10 cellular contexts compared by ENCODE assay signal in genomic region chr1:207024202-207025143, GRCh38. TPM values are rescaled to one million over a fixed set of nuclear protein-coding genes. Genes with fewer than 3 reads are reported as not detected.
DNase-seq lines count a peak whose midpoint lies in the region; ATAC-seq and TF ChIP-seq lines count a peak whose summit lies in the region.
"Had no signal": no experiment of that assay in that cellular context is flagged by ENCODE, and none has a peak within 500 bp of the region (broad histone marks: within the 10 kb centered on the region; RNA-seq: fewer than 3 reads in every experiment).

No MANE protein-coding gene starts in this region.

- 75% methylated on average over 13 of the region's 18 CpGs for WGBS in mesenchymal stem cell
- 51 to 52% methylated on average over 18 of the region's 18 CpGs for WGBS in aorta, 2 donors

- TF ChIP-seq CTCF in coronary artery (IDR thresholded peaks at IDR 0.05), result no peak

- peak overlapping the region; percentile 1 to 70 for H3K18ac ChIP-seq in mesenchymal stem cell (ENCODE audit: low read depth in 1 of 2, low read length in 2 of 2)

- H3K9me3 ChIP-seq in mesenchymal stem cell (ENCODE audit: control insufficient read depth, low read length), result no peaks in the 10 kb centered on the region
- no peaks in the 10 kb centered on the region for H3K9me3 ChIP-seq in aorta (ENCODE audit: control insufficient read depth, low read length)
- no peaks in the 10 kb centered on the region for H3K9me3 ChIP-seq in effector memory CD4-positive, alpha-beta T cell (ENCODE audit: control insufficient read depth, low read length)

- no peak overlapping the region for H3K23ac ChIP-seq in mesenchymal stem cell (ENCODE audit: low read length in 2 of 2)

- H3K9me3 Mint-ChIP-seq in activated T-cell treated with anti-CD3 and anti-CD28 coated beads, Interleukin-2, amount 50 U/mL, for 72 hours, result no peaks in the 10 kb centered on the region

- H3K36me3 Mint-ChIP-seq in activated T-cell treated with anti-CD3 and anti-CD28 coated beads, Interleukin-2, amount 50 U/mL, for 72 hours (ENCODE audit: insufficient read depth in 2 of 2), result no peaks in the 10 kb centered on the region

- no peak overlapping the region for H3K27ac Mint-ChIP-seq in activated T-cell treated with anti-CD3 and anti-CD28 coated beads, Interleukin-2, amount 50 U/mL, for 72 hours

- peaks cover 13% of the 10 kb centered on the region for H3K27me3 Mint-ChIP-seq in activated T-cell treated with anti-CD3 and anti-CD28 coated beads, Interleukin-2, amount 50 U/mL, for 72 hours (ENCODE audit: low read depth)

- intact Hi-C loops in aorta (cut with DNase I), result no loop called here

- peak overlapping the region; percentile 5 for H3K4me3 ChIP-seq in coronary artery
- H3K4me3 ChIP-seq in mesenchymal stem cell (ENCODE audit: insufficient read depth in 1 of 2, low read depth in 1 of 2, low read length in 2 of 2), result no peak overlapping the region
- no peak overlapping the region for H3K4me3 ChIP-seq in aorta (ENCODE audit: low read length in 2 of 2)
- no peak overlapping the region for H3K4me3 ChIP-seq in effector memory CD4-positive, alpha-beta T cell (ENCODE audit: insufficient read depth, low read depth, low read length, poor library complexity, severe bottlenecking)

- H2BK15ac ChIP-seq in mesenchymal stem cell (ENCODE audit: low read depth, poor library complexity, severe bottlenecking), result peak overlapping the region; percentile 33

- H4K91ac ChIP-seq in mesenchymal stem cell (ENCODE audit: low read length), result peak overlapping the region; percentile 14

- H3K27ac ChIP-seq in coronary artery, result peak overlapping the region; percentile 51 to 77
- peak overlapping the region; percentile 99 for H3K27ac ChIP-seq in mesenchymal stem cell (ENCODE audit: low read length, poor library complexity, severe bottlenecking)
- H3K27ac ChIP-seq in aorta (ENCODE audit: low read depth in 1 of 2, low read length in 2 of 2), result peak overlapping the region; percentile 5 to 88
- no peak overlapping the region for H3K27ac ChIP-seq in effector memory CD4-positive, alpha-beta T cell (ENCODE audit: insufficient read depth, low read length, poor library complexity, severe bottlenecking)

- no peaks in the 10 kb centered on the region for H3K36me3 ChIP-seq in mesenchymal stem cell (ENCODE audit: control insufficient read depth in 1 of 2, insufficient read depth in 2 of 2, low read depth in 1 of 2, low read length in 2 of 2)
- H3K36me3 ChIP-seq in aorta (ENCODE audit: control insufficient read depth in 1 of 2, insufficient read depth in 2 of 2, low read length in 1 of 2), result no peaks in the 10 kb centered on the region
- no peaks in the 10 kb centered on the region for H3K36me3 ChIP-seq in effector memory CD4-positive, alpha-beta T cell (ENCODE audit: control insufficient read depth, insufficient read depth, low read length)

- H3K79me1 ChIP-seq in mesenchymal stem cell (replicated peaks; ENCODE audit: low read length, poor library complexity, severe bottlenecking), result no peaks in the 10 kb centered on the region

- no peak overlapping the region for H3K14ac ChIP-seq in mesenchymal stem cell (ENCODE audit: low read length in 2 of 2)

- H3K9ac ChIP-seq in mesenchymal stem cell (ENCODE audit: low read length), result no peak overlapping the region

- H3K4me2 ChIP-seq in mesenchymal stem cell (ENCODE audit: low read length, poor library complexity, severe bottlenecking), result no peak overlapping the region

- H3K4me1 Mint-ChIP-seq in activated T-cell treated with anti-CD3 and anti-CD28 coated beads, Interleukin-2, amount 50 U/mL, for 72 hours (ENCODE audit: low read depth), result peaks cover 16% of the 10 kb centered on the region

- peaks cover 22% of the 10 kb centered on the region for H3K4me1 ChIP-seq in mesenchymal stem cell (ENCODE audit: control insufficient read depth, insufficient read depth, low read depth, low read length)
- H3K4me1 ChIP-seq in aorta (ENCODE audit: control insufficient read depth in 1 of 2, insufficient read depth in 2 of 2, low read length in 2 of 2), result no peaks in the 10 kb centered on the region
- H3K4me1 ChIP-seq in effector memory CD4-positive, alpha-beta T cell (ENCODE audit: control insufficient read depth, insufficient read depth, low read length, poor library complexity, severe bottlenecking), result no peaks in the 10 kb centered on the region

- peak overlapping the region; percentile 38 to 61 for H2BK12ac ChIP-seq in mesenchymal stem cell (ENCODE audit: low read length in 2 of 2)

- peak overlapping the region; percentile 27 for H4K8ac ChIP-seq in mesenchymal stem cell (ENCODE audit: low read length)

- H2AK5ac ChIP-seq in mesenchymal stem cell (ENCODE audit: low read length, severe bottlenecking), result peak overlapping the region; percentile 13

- H3K4me3 Mint-ChIP-seq in activated T-cell treated with anti-CD3 and anti-CD28 coated beads, Interleukin-2, amount 50 U/mL, for 72 hours, result no peak overlapping the region

- H2AFZ ChIP-seq in mesenchymal stem cell (ENCODE audit: low read depth, low read length), result peak overlapping the region; percentile 36

- H2BK5ac ChIP-seq in mesenchymal stem cell (ENCODE audit: low read depth, low read length, poor library complexity, severe bottlenecking), result peak overlapping the region; percentile 66

- H2BK120ac ChIP-seq in mesenchymal stem cell (ENCODE audit: low read depth, low read length), result peak overlapping the region; percentile 77

- DNase-seq in activated T-cell treated with anti-CD3 and anti-CD28 coated beads, Interleukin-2, amount 50 U/mL, for 72 hours, result no peak
- no peak for DNase-seq in activated T-cell treated with anti-CD3 and anti-CD28 coated beads, Interleukin-2, amount 50 U/mL, for 48 hours
- no peak for DNase-seq in coronary artery (ENCODE audit: low spot score)
- DNase-seq in mesenchymal stem cell, result no peak
- no peak for DNase-seq in aorta
- DNase-seq in superior temporal gyrus (ENCODE audit: extremely low spot score), result no peak
- no peak for DNase-seq in effector memory CD4-positive, alpha-beta T cell
- DNase-seq: NCI-H1436 treated with DMSO at 0.1 percent for 48 hours, T-helper 9 cell had no signal

- H3K27me3 ChIP-seq in mesenchymal stem cell (ENCODE audit: control insufficient read depth in 1 of 2, insufficient read depth in 1 of 2, low read length in 2 of 2), result no peaks in the 10 kb centered on the region
- H3K27me3 ChIP-seq in aorta (ENCODE audit: control insufficient read depth in 1 of 2, insufficient read depth in 2 of 2, low read length in 1 of 2), result no peaks in the 10 kb centered on the region
- H3K27me3 ChIP-seq in effector memory CD4-positive, alpha-beta T cell (replicated peaks; ENCODE audit: control insufficient read depth, insufficient read depth, low read length, poor library complexity, severe bottlenecking), result no peaks in the 10 kb centered on the region

- H3K4ac ChIP-seq in mesenchymal stem cell (ENCODE audit: low read depth in 1 of 2, low read length in 2 of 2), result peak overlapping the region; percentile 7 to 32

- peak; percentile 43 to 49 for ATAC-seq in activated T-cell treated with anti-CD3 and anti-CD28 coated beads, Interleukin-2, amount 50 U/mL, for 72 hours (replicated peaks in 1 of 2)
- no peak for ATAC-seq in aorta (ENCODE audit: low FRiP score)
- ATAC-seq in GM21619 (IDR thresholded peaks at IDR 0.05; ENCODE audit: unreplicated experiment), result no peak

RNA-seq across cellular contexts. Expression of gene C1orf116, which starts 8.1 kb away (rescaled TPM):
- total RNA-seq in activated T-cell treated with anti-CD3 and anti-CD28 coated beads, Interleukin-2, amount 50 U/mL, for 72 hours, result under 1 TPM; 0.12 to 0.21 TPM
- 0.01 TPM for polyA plus RNA-seq in mesenchymal stem cell (2013, experiment 1 of 2)
- polyA plus RNA-seq in mesenchymal stem cell (2013, experiment 2 of 2), result 0.01 TPM
- total RNA-seq in aorta, result under 1 TPM; 0.13 to 0.36 TPM
- polyA plus RNA-seq in aorta, result 1 to 10 TPM in 1 of 2 donors, under 1 TPM in 1; 0.08 to 2.8 TPM

RNA-seq across cellular contexts. Expression of gene YOD1, which starts 26.5 kb away (rescaled TPM):
- total RNA-seq in activated T-cell treated with anti-CD3 and anti-CD28 coated beads, Interleukin-2, amount 50 U/mL, for 72 hours, result 10 to 100 TPM; 12.6 to 13.2 TPM
- polyA plus RNA-seq in mesenchymal stem cell (2013, experiment 1 of 2), result 2.7 TPM
- polyA plus RNA-seq in mesenchymal stem cell (2013, experiment 2 of 2), result 2.7 TPM
- 1 to 10 TPM; 5.5 to 6.6 TPM for total RNA-seq in aorta
- 1 to 10 TPM in 1 of 2 donors, under 1 TPM in 1; 0.75 to 2.7 TPM for polyA plus RNA-seq in aorta

RNA-seq across cellular contexts. Expression of gene PFKFB2, which starts 28.6 kb away (rescaled TPM):
- 1 to 10 TPM; 4.6 to 6.9 TPM for total RNA-seq in activated T-cell treated with anti-CD3 and anti-CD28 coated beads, Interleukin-2, amount 50 U/mL, for 72 hours
- 3.6 TPM for polyA plus RNA-seq in mesenchymal stem cell (2013, experiment 1 of 2)
- polyA plus RNA-seq in mesenchymal stem cell (2013, experiment 2 of 2), result 3.4 TPM
- 10 to 100 TPM in 1 of 2 donors, 1 to 10 TPM in 1; 9.6 to 13.7 TPM for total RNA-seq in aorta
- 1 to 10 TPM; 3.0 to 6.0 TPM for polyA plus RNA-seq in aorta

RNA-seq across cellular contexts. Expression of gene FCAMR, which starts 54.2 kb away (rescaled TPM):
- total RNA-seq in activated T-cell treated with anti-CD3 and anti-CD28 coated beads, Interleukin-2, amount 50 U/mL, for 72 hours, result not detected
- polyA plus RNA-seq in mesenchymal stem cell (2013, experiment 1 of 2), result not detected
- not detected for polyA plus RNA-seq in mesenchymal stem cell (2013, experiment 2 of 2)
- total RNA-seq in aorta, result not detected
- not detected for polyA plus RNA-seq in aorta

Comparison
In these comparisons a context has a peak if more than half of its experiments do, and no peak if none do; other contexts are left out.
1. ATAC-seq: peak in activated T-cell treated with anti-CD3 and anti-CD28 coated beads, Interleukin-2, amount 50 U/mL, for 72 hours (2 of 2); none in aorta (single experiment) and GM21619 (single experiment).